8 cellular contexts compared by ENCODE assay signal in the genomic region with DNA sequence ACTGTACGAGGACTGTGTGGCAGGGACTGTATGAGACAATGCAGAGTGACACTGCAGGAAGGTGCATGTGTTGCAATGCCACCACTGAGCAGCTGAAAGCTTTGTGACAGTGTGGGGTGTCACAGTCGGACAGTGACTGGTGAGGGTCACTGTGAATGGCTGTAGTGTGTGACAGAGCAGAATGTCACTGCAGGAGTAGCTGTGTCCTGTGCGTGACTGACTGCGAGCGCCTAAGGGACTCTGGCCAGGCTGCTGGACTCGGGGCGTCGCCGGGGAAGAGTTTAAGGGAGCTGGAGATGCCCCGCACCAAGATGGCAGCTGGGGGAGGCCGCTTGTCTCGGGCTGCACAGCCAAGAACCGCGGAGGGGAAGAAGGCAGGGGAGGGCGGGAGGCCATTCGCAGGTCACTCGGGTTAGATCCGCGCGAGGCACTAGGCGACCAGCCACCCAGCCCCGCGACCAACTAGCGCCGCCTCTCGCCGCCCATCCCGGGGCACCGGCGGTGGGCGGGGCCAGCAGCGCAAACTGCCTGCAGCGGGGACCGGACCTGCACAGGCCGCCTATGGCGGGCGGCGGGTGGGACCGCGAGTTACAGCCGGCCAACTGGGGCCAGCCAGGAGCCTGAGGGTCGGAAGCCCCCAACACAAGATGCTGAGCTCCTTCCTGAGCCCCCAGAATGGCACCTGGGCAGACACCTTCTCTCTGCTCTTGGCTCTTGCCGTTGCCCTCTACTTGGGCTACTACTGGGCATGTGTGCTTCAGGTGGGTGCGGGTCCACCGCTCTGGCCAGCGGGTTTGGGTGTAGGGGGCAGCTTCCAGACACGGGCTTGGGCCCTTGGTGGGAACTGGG. TPM values are rescaled to one million over a fixed set of nuclear protein-coding genes. Genes with fewer than 3 reads are reported as not detected.
DNase-seq lines count a peak whose midpoint lies in the region; ATAC-seq and TF ChIP-seq lines count a peak whose summit lies in the region.

Gene ABHD1, plus strand, starts transcription at position 514 of the 849 bp plus-strand sequence. Its CDS starts 134 bp downstream, at position 648.

- TF ChIP-seq CTCF in kidney epithelial cell (IDR thresholded peaks at IDR 0.05; ENCODE audit: insufficient read depth, low read length, poor library complexity, severe bottlenecking), result peak; percentile 4

- H3K36me3 ChIP-seq in kidney epithelial cell (ENCODE audit: control insufficient read depth, insufficient read depth, low read length), result no peaks in the 10 kb centered on the region

- ATAC-seq in activated CD4-positive, CD25-positive, alpha-beta regulatory T cell treated with anti-CD3 and anti-CD28 coated beads, Interleukin-2, amount 50 U/mL, for 24 hours, result peak; percentile 82 to 84

- DNase-seq in EH (ENCODE audit: low read depth), result peak; percentile 33
- DNase-seq in Kasumi-1 (lab: John Stamatoyannopoulos, UW), result peak; percentile 23 to 43
- peak; percentile 58 for DNase-seq in central memory CD4-positive, alpha-beta T cell
- no peak for DNase-seq in kidney epithelial cell (ENCODE audit: low read depth)
- peak; percentile 74 for DNase-seq in stimulated activated CD4-positive, alpha-beta T cell treated with anti-CD3 and anti-CD28 coated beads, Interleukin-15, amount 100 ng/mL, for 24 hours
- DNase-seq in NCI-H2029 (lab: John Stamatoyannopoulos, UW), result no peak
- DNase-seq in GF-D8 (lab: John Stamatoyannopoulos, UW), result no peak

- H3K4me3 ChIP-seq in kidney epithelial cell (ENCODE audit: low read depth, low read length), result peak within 1 kb of the TSS; percentile 71

- peaks cover 31% of the 10 kb centered on the region for H3K27me3 ChIP-seq in kidney epithelial cell (ENCODE audit: control insufficient read depth, insufficient read depth, low read length)

RNA-seq across cellular contexts. Expression of gene ABHD1, which starts in this region (rescaled TPM):
- not detected in 2 replicates for total RNA-seq in kidney epithelial cell

Comparison
In these comparisons a context has a peak if more than half of its experiments do, and no peak if none do; other contexts are left out.
1. DNase-seq: peak in EH (single experiment), Kasumi-1 (2 of 2), central memory CD4-positive, alpha-beta T cell (single experiment) and stimulated activated CD4-positive, alpha-beta T cell treated with anti-CD3 and anti-CD28 coated beads, Interleukin-15, amount 100 ng/mL, for 24 hours (single experiment); none in kidney epithelial cell (single experiment), NCI-H2029 (single experiment) and GF-D8 (single experiment).